ENCODE assay signal across 9 cellular contexts in genomic region chr22:37999640-38000272, GRCh38. TPM values are rescaled to one million over a fixed set of nuclear protein-coding genes. Genes with fewer than 3 reads are reported as not detected.
A peak's percentile ranks its signal among the peaks of the same experiment; 100 is the strongest.
DNase-seq lines count a peak whose midpoint lies in the region; ATAC-seq and TF ChIP-seq lines count a peak whose summit lies in the region.
"Had no signal": no experiment of that assay in that cellular context is flagged by ENCODE, and none has a peak within 500 bp of the region (broad histone marks: within the 10 kb centered on the region; RNA-seq: fewer than 3 reads in every experiment).

No MANE protein-coding gene starts in this region.

- H3K36me3 Mint-ChIP-seq in naive B cell: no peaks in the 10 kb centered on the region
- H3K36me3 Mint-ChIP-seq in activated T-cell treated with anti-CD3 and anti-CD28 coated beads, Interleukin-2, amount 50 U/mL, for 4 hours (ENCODE audit: insufficient read depth): peaks cover 3% of the 10 kb centered on the region

- H3K27me3 ChIP-seq in body of pancreas: no peaks in the 10 kb centered on the region

- H3K9me3 ChIP-seq in body of pancreas: no peaks in the 10 kb centered on the region

- peak overlapping the region in 1 of 6 donors; percentile 53 for H3K27ac Mint-ChIP-seq in naive B cell

- DNase-seq in EH (ENCODE audit: low read depth) (peak; percentile 44), NCI-H1694 treated with DMSO at 0.1 percent for 48 hours (lab: John Stamatoyannopoulos, UW) (peak; percentile 12), body of pancreas (peak in 2 of 4 donors; percentile 32 to 37), naive B cell (no peak), HK-2 (ENCODE audit: unreplicated experiment) (no peak), AG08396 (ENCODE audit: low spot score) (no peak)
- no peak for DNase-seq in activated T-cell treated with anti-CD3 and anti-CD28 coated beads, Interleukin-2, amount 50 U/mL, for 4 hours

- no peaks in the 10 kb centered on the region for H3K9me3 Mint-ChIP-seq in naive B cell
- H3K9me3 Mint-ChIP-seq in activated T-cell treated with anti-CD3 and anti-CD28 coated beads, Interleukin-2, amount 50 U/mL, for 4 hours: no peaks in the 10 kb centered on the region

- no peak for TF ChIP-seq CTCF in body of pancreas (IDR thresholded peaks at IDR 0.05)

- H3K27ac ChIP-seq in body of pancreas: no peak overlapping the region

- peaks cover 21% of the 10 kb centered on the region for H3K4me1 ChIP-seq in body of pancreas

- H3K36me3 ChIP-seq in body of pancreas (replicated peaks in 1 of 2; ENCODE audit: insufficient read depth in 1 of 2, low read depth in 2 of 2): no peaks in the 10 kb centered on the region

- H3K4me3 Mint-ChIP-seq in naive B cell: no peak overlapping the region
- no peak overlapping the region for H3K4me3 Mint-ChIP-seq in activated T-cell treated with anti-CD3 and anti-CD28 coated beads, Interleukin-2, amount 50 U/mL, for 4 hours

- intact Hi-C loops in body of pancreas (cut with DNase I): no loop called here

- 63 to 66% methylated on average over 6 to 16 of the region's 16 CpGs for WGBS in body of pancreas, 2 donors

- ATAC-seq in body of pancreas (peak; percentile 51), naive B cell (ENCODE audit: low read depth in 2 of 2) (peak; percentile 22 to 48), HG02623 (IDR thresholded peaks at IDR 0.05; ENCODE audit: unreplicated experiment) (no peak)
- no peak for ATAC-seq in activated T-cell treated with anti-CD3 and anti-CD28 coated beads, Interleukin-2, amount 50 U/mL, for 4 hours

- H3K27me3 Mint-ChIP-seq in naive B cell: no peaks in the 10 kb centered on the region
- H3K27me3 Mint-ChIP-seq in activated T-cell treated with anti-CD3 and anti-CD28 coated beads, Interleukin-2, amount 50 U/mL, for 4 hours (ENCODE audit: low read depth): no peaks in the 10 kb centered on the region

- H3K4me3 ChIP-seq in body of pancreas: no peak overlapping the region

- no peak for TF ChIP-seq POLR2A in body of pancreas (IDR thresholded peaks at IDR 0.05)

- peaks cover 29 to 34% (median 32%) of the 10 kb centered on the region in 3 donors for H3K4me1 Mint-ChIP-seq in naive B cell
- peaks cover 17% of the 10 kb centered on the region for H3K4me1 Mint-ChIP-seq in activated T-cell treated with anti-CD3 and anti-CD28 coated beads, Interleukin-2, amount 50 U/mL, for 4 hours (ENCODE audit: low read depth)

RNA-seq across cellular contexts. Expression of gene SOX10, which starts 15.4 kb away (rescaled TPM):
- total RNA-seq in body of pancreas: under 1 TPM in 1 of 2 donors, not detected in 1; 0.66 TPM
- polyA plus RNA-seq in naive B cell (ENCODE audit: low read depth in 6 of 6): not detected
- not detected for total RNA-seq in activated T-cell treated with anti-CD3 and anti-CD28 coated beads, Interleukin-2, amount 50 U/mL, for 4 hours
- total RNA-seq: activated CD8-positive, alpha-beta memory T cell treated with anti-CD3 and anti-CD28 coated beads for 36 hours had no signal

RNA-seq across cellular contexts. Expression of gene POLR2F, which starts 46.3 kb away (rescaled TPM):
- total RNA-seq in body of pancreas: 100 to 1,000 TPM in 1 of 2 donors, 10 to 100 TPM in 1; 43.8 to 119 TPM
- 100 to 1,000 TPM; 113 to 131 (median 123) TPM for polyA plus RNA-seq in naive B cell (ENCODE audit: low read depth in 6 of 6)
- 100 to 1,000 TPM; 155 to 176 (median 163) TPM for total RNA-seq in activated T-cell treated with anti-CD3 and anti-CD28 coated beads, Interleukin-2, amount 50 U/mL, for 4 hours

RNA-seq across cellular contexts. Expression of gene C22orf23, which starts 46.4 kb away (rescaled TPM):
- not detected for total RNA-seq in body of pancreas
- not detected for polyA plus RNA-seq in naive B cell (ENCODE audit: low read depth in 6 of 6)
- under 1 TPM in 1 of 3 donors, not detected in 2; 0.46 TPM for total RNA-seq in activated T-cell treated with anti-CD3 and anti-CD28 coated beads, Interleukin-2, amount 50 U/mL, for 4 hours

RNA-seq across cellular contexts. Expression of gene PICK1, which starts 57.4 kb away (rescaled TPM):
- total RNA-seq in body of pancreas: 10 to 100 TPM; 39.7 to 52.4 TPM
- 1 to 10 TPM; 2.6 to 9.7 (median 9.3) TPM for polyA plus RNA-seq in naive B cell (ENCODE audit: low read depth in 6 of 6)
- total RNA-seq in activated T-cell treated with anti-CD3 and anti-CD28 coated beads, Interleukin-2, amount 50 U/mL, for 4 hours: 10 to 100 TPM; 21.7 to 24.2 (median 23.1) TPM

Comparison
In these comparisons a context has a peak if more than half of its experiments do, and no peak if none do; other contexts are left out.
1. DNase-seq: peak in EH (single experiment) and NCI-H1694 treated with DMSO at 0.1 percent for 48 hours (single experiment); none in naive B cell (single experiment), HK-2 (single experiment), activated T-cell treated with anti-CD3 and anti-CD28 coated beads, Interleukin-2, amount 50 U/mL, for 4 hours (single experiment) and AG08396 (single experiment).
2. ATAC-seq: peak in body of pancreas (single experiment) and naive B cell (2 of 2); none in activated T-cell treated with anti-CD3 and anti-CD28 coated beads, Interleukin-2, amount 50 U/mL, for 4 hours (0 of 2) and HG02623 (single experiment).